In the genomic region with DNA sequence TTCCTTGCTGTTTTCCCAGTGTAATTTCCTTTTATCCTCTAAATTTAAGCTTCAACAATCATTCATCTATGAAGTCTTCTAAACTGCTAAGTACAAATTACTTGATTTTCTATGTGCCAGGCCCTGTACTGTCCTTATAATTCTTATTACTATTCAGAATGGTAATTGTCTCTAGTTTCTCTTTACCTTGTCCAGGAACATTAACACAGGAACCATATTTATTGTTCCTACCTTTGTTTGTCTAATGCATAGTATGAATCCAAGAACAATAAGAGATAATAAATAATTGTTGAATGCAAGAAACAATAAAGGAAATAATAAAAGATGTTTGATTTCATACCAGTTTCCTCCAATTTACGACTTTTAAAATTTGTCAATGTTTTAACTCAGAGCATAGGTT, we compare ENCODE assay signal across 6 cellular contexts.
"Had no signal": no experiment of that assay in that cellular context is flagged by ENCODE, and none has a peak within 500 bp of the region (broad histone marks: within the 10 kb centered on the region; RNA-seq: fewer than 3 reads in every experiment).

No MANE protein-coding gene starts in this region.

- H3K4me3 ChIP-seq: K562 had no signal

- H3K27ac ChIP-seq: HL-60 had no signal

- ATAC-seq: HepG2, K562 had no signal

- DNase-seq: IMR-90, KBM-7 had no signal

- FAIRE-seq: HepG2, HTR-8/SVneo, K562 had no signal
